In the genomic region with DNA sequence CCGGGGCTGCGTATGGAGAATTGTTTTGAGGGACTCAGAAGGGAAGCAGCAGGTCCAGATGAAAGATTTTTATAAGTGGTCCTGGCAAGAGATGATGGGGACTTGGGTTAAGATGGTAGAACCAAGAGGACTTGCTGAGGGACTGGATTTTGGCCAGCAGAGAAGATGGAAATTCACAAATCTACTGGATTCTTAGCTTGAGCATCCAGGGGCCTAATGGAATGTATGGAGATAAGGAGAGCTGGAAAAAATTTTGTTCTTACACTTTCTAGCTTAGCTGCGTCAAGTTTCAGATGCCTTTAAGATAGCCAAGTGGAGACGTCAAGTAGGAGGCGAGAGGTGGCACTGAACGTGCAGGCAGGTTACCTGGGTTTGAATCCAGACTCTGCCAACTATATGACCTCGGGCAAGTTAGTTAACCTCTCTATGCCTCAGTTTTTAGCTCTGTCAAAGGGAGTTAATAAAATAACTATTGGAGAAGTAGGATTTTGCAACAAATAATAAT, we compare ENCODE assay signal across 16 cellular contexts. TPM values are rescaled to one million over a fixed set of nuclear protein-coding genes. Genes with fewer than 3 reads are reported as not detected.
DNase-seq lines count a peak whose midpoint lies in the region; ATAC-seq and TF ChIP-seq lines count a peak whose summit lies in the region.
"Had no signal": no experiment of that assay in that cellular context is flagged by ENCODE, and none has a peak within 500 bp of the region (broad histone marks: within the 10 kb centered on the region; RNA-seq: fewer than 3 reads in every experiment).

No MANE protein-coding gene starts in this region.

- no peak overlapping the region for H3K4me3 ChIP-seq in heart left ventricle
- H3K4me3 ChIP-seq in right cardiac atrium (ENCODE audit: low read length), result no peak overlapping the region
- H3K4me3 ChIP-seq in subcutaneous abdominal adipose tissue (ENCODE audit: low read depth in 1 of 5, low read length in 5 of 5), result no peak overlapping the region
- H3K4me3 ChIP-seq: BLaER1, HAP-1 had no signal

- no peak for TF ChIP-seq CTCF in heart left ventricle (IDR thresholded peaks at IDR 0.05)

- no peak overlapping the region for H3K9ac ChIP-seq in subcutaneous abdominal adipose tissue (ENCODE audit: low read length in 5 of 5)
- H3K9ac ChIP-seq: BLaER1 had no signal

- DNase-seq in heart left ventricle, result no peak
- DNase-seq in cardiac septum (ENCODE audit: low spot score), result no peak
- peak; percentile 10 for DNase-seq in amniotic epithelial cell (ENCODE audit: low read depth)
- DNase-seq in right cardiac atrium, result no peak
- no peak for DNase-seq in D341Med (ENCODE audit: low spot score)
- DNase-seq in activated CD8-positive, alpha-beta memory T cell treated with anti-CD3 and anti-CD28 coated beads for 24 hours, result no peak
- DNase-seq: 8988T; AML-193; CD4-positive, CD25-positive, alpha-beta regulatory T cell; DMS 273 treated with DMSO at 0.1 percent for 48 hours had no signal

- H3K27ac ChIP-seq in heart left ventricle (peak overlapping the region; percentile 40 to 89 (median 78)), right cardiac atrium (ENCODE audit: low read length) (peak overlapping the region; percentile 86), subcutaneous abdominal adipose tissue (ENCODE audit: low read depth, low read length) (peak overlapping the region; percentile 48)
- H3K27ac ChIP-seq: BLaER1 had no signal

- intact Hi-C loops in heart left ventricle (cut with DNase I), result loop anchor here in 1 of 10 donors (5.0 kb wide), 1 partner anchor 41 kb away; no protein-coding TSS in a partner anchor
- intact Hi-C loops in cardiac septum (cut with DNase I), result no loop called here
- intact Hi-C loops in right cardiac atrium (cut with DNase I), result no loop called here

- H3K27me3 ChIP-seq in heart left ventricle, result peaks cover 0 to 22% (median 5%) of the 10 kb centered on the region in 9 donors
- no peaks in the 10 kb centered on the region for H3K27me3 ChIP-seq in right cardiac atrium (ENCODE audit: control insufficient read depth, insufficient read depth)
- H3K27me3 ChIP-seq in subcutaneous abdominal adipose tissue (ENCODE audit: control insufficient read depth in 5 of 5, insufficient read depth in 4 of 5, low read length in 5 of 5), result peaks cover 0 to 5% (median under 1%) of the 10 kb centered on the region in 5 donors
- H3K27me3 ChIP-seq: BLaER1 had no signal

- ATAC-seq in heart left ventricle (no peak), right cardiac atrium (no peak), GM21423 (IDR thresholded peaks at IDR 0.05; ENCODE audit: unreplicated experiment) (no peak)

- WGBS in heart left ventricle, 4 donors, result 70 to 81% (median 75%) methylated on average over 7 of the region's 7 CpGs
- WGBS in right cardiac atrium, result 64% methylated on average over 7 of the region's 7 CpGs

- H3K4me1 ChIP-seq in heart left ventricle (peaks cover 0 to 55% (median 26%) of the 10 kb centered on the region in 12 donors), right cardiac atrium (ENCODE audit: control insufficient read depth, insufficient read depth, low read length) (peaks cover 3% of the 10 kb centered on the region), subcutaneous abdominal adipose tissue (ENCODE audit: control insufficient read depth in 5 of 5, insufficient read depth in 5 of 5, low read length in 5 of 5) (peaks cover 0 to 53% (median 33%) of the 10 kb centered on the region in 5 donors)
- H3K4me1 ChIP-seq: BLaER1, HAP-1 had no signal

- H3K9me3 ChIP-seq in heart left ventricle (no peaks in the 10 kb centered on the region), right cardiac atrium (ENCODE audit: control insufficient read depth, low read length) (no peaks in the 10 kb centered on the region), subcutaneous abdominal adipose tissue (ENCODE audit: control insufficient read depth in 5 of 5, low read length in 5 of 5) (no peaks in the 10 kb centered on the region)
- H3K9me3 ChIP-seq: HAP-1 had no signal

- no peak for TF ChIP-seq POLR2A in heart left ventricle (IDR thresholded peaks at IDR 0.05)

- H3K36me3 ChIP-seq in heart left ventricle (no peaks in the 10 kb centered on the region), subcutaneous abdominal adipose tissue (ENCODE audit: control insufficient read depth in 5 of 5, insufficient read depth in 5 of 5, low read length in 5 of 5) (no peaks in the 10 kb centered on the region)
- H3K36me3 ChIP-seq: BLaER1, HAP-1 had no signal

RNA-seq across cellular contexts. Expression of a gene that starts 3.4 kb away (rescaled TPM):
- total RNA-seq in heart left ventricle, result 10 to 100 TPM; 21.4 to 83.3 (median 26.2) TPM
- polyA plus RNA-seq in heart left ventricle, result 10 to 100 TPM; 43.8 to 97.5 TPM
- total RNA-seq in cardiac septum, result 7.4 TPM
- total RNA-seq in right cardiac atrium, result 10 to 100 TPM; 22.4 to 26.1 (median 25.1) TPM
- 89.8 TPM for polyA plus RNA-seq in right cardiac atrium
- total RNA-seq: CD4-positive, CD25-positive, alpha-beta regulatory T cell; Daoy; HT-29 had no signal
- polyA plus RNA-seq: CD4-positive, CD25-positive, alpha-beta regulatory T cell had no signal

RNA-seq across cellular contexts. Expression of a gene that starts 39.1 kb away (rescaled TPM):
- total RNA-seq in heart left ventricle, result 100 to 1,000 TPM in 1 of 9 donors, 10 to 100 TPM in 8; 50.4 to 132 (median 68.2) TPM
- polyA plus RNA-seq in heart left ventricle, result 10 to 100 TPM; 18.5 to 32.3 TPM
- total RNA-seq in cardiac septum, result 62.1 TPM
- total RNA-seq in right cardiac atrium, result 10 to 100 TPM; 53.8 to 90.5 (median 65.3) TPM
- polyA plus RNA-seq in right cardiac atrium, result 24.1 TPM

RNA-seq across cellular contexts. Expression of a gene that starts 50.3 kb away (rescaled TPM):
- 10 to 100 TPM; 11.0 to 24.2 (median 17.2) TPM for total RNA-seq in heart left ventricle
- polyA plus RNA-seq in heart left ventricle, result 10 to 100 TPM; 12.2 to 13.7 TPM
- 18.5 TPM for total RNA-seq in cardiac septum
- total RNA-seq in right cardiac atrium, result 10 to 100 TPM; 15.5 to 19.1 (median 18.1) TPM
- polyA plus RNA-seq in right cardiac atrium, result 13.1 TPM

RNA-seq across cellular contexts. Expression of a gene that starts 50.4 kb away (rescaled TPM):
- 10 to 100 TPM; 30.8 to 37.7 (median 34.9) TPM for total RNA-seq in heart left ventricle
- polyA plus RNA-seq in heart left ventricle, result 10 to 100 TPM; 18.5 to 30.7 TPM
- 29.7 TPM for total RNA-seq in cardiac septum
- total RNA-seq in right cardiac atrium, result 10 to 100 TPM; 30.5 to 36.9 (median 33.8) TPM
- polyA plus RNA-seq in right cardiac atrium, result 22.6 TPM
